1 cellular context compared by ENCODE assay signal in genomic region chr16:5032748-5033167, GRCh38.
TF ChIP-seq lines count a peak whose summit lies in the region.

No MANE protein-coding gene starts in this region.

TF ChIP-seq in HepG2, 621 proteins besides CTCF, POLR2A, EP300 and RAD21 (continued from another document and continues in another):
- TF ChIP-seq BCL3 (CRISPR knock-in tag; IDR thresholded peaks at IDR 0.05) = no peak
- TF ChIP-seq ONECUT2 (CRISPR knock-in tag; IDR thresholded peaks at IDR 0.05) = no peak
- TF ChIP-seq FOXJ3 (CRISPR knock-in tag; IDR thresholded peaks at IDR 0.05; ENCODE audit: borderline replicate concordance) = 0 out of 2 replicates have a peak, but pooled peaks have one; percentile 16
- TF ChIP-seq KAT8 (CRISPR knock-in tag; IDR thresholded peaks at IDR 0.05) = no peak
- TF ChIP-seq PRDM10 (CRISPR knock-in tag; IDR thresholded peaks at IDR 0.05; ENCODE audit: low read depth) = no peak
- no peak for TF ChIP-seq ZNF569 (CRISPR knock-in tag; IDR thresholded peaks at IDR 0.05; ENCODE audit: borderline replicate concordance)
- TF ChIP-seq ZNF710 (CRISPR knock-in tag; IDR thresholded peaks at IDR 0.05; ENCODE audit: borderline replicate concordance) = no peak
- no peak for TF ChIP-seq ZNF567 (CRISPR knock-in tag; IDR thresholded peaks at IDR 0.05; ENCODE audit: borderline replicate concordance)
- TF ChIP-seq NCOA5 (CRISPR knock-in tag; IDR thresholded peaks at IDR 0.05) = no peak
- no peak for TF ChIP-seq ZNF407 (CRISPR knock-in tag; IDR thresholded peaks at IDR 0.05; ENCODE audit: not compliant biosample characterization)
- TF ChIP-seq CCAR2 (optimal IDR thresholded peaks at IDR 0.05; ENCODE audit: low read depth, low read length) = no peak
- TF ChIP-seq GLMP (CRISPR knock-in tag; IDR thresholded peaks at IDR 0.05; ENCODE audit: borderline replicate concordance) = no peak
- no peak for TF ChIP-seq SRF (IDR thresholded peaks at IDR 0.05; ENCODE audit: low read depth, low read length)
- TF ChIP-seq GPN1 (CRISPR knock-in tag; IDR thresholded peaks at IDR 0.05; ENCODE audit: borderline replicate concordance) = no peak
- TF ChIP-seq ZZZ3 (CRISPR knock-in tag; IDR thresholded peaks at IDR 0.05; ENCODE audit: borderline replicate concordance) = no peak
- no peak for TF ChIP-seq MTA1 (CRISPR knock-in tag; IDR thresholded peaks at IDR 0.05; ENCODE audit: borderline replicate concordance)
- no peak for TF ChIP-seq ZNF780A (CRISPR knock-in tag; IDR thresholded peaks at IDR 0.05)
- no peak for TF ChIP-seq NBN (conservative IDR thresholded peaks at IDR 0.05)
- TF ChIP-seq SOX6 (IDR thresholded peaks at IDR 0.05) = no peak
- TF ChIP-seq SOX6 (CRISPR knock-in tag; IDR thresholded peaks at IDR 0.05) = peak; percentile 58; the same call in 1 of the 2 replicates
- no peak for TF ChIP-seq KAT2B (IDR thresholded peaks at IDR 0.05; ENCODE audit: borderline replicate concordance, low read depth, low read length)
- TF ChIP-seq ZNF367 (CRISPR knock-in tag; IDR thresholded peaks at IDR 0.05; ENCODE audit: borderline replicate concordance) = no peak
- no peak for TF ChIP-seq KLF13 (CRISPR knock-in tag; IDR thresholded peaks at IDR 0.05)
- no peak for TF ChIP-seq ZNF138 (CRISPR knock-in tag; IDR thresholded peaks at IDR 0.05; ENCODE audit: low read depth)
- no peak for TF ChIP-seq ZNF768 (CRISPR knock-in tag; IDR thresholded peaks at IDR 0.05)
- TF ChIP-seq REST (IDR thresholded peaks at IDR 0.05; ENCODE audit: borderline replicate concordance in 1 of 2, low read depth in 1 of 2, low read length in 2 of 2) = peak in 1 of 2 experiments; percentile 35; a peak in 1 of 4 replicates
- peak; percentile 76 for TF ChIP-seq HNF4A (CRISPR knock-in tag; IDR thresholded peaks at IDR 0.05)
- no peak for TF ChIP-seq TAF1 (CRISPR knock-in tag; IDR thresholded peaks at IDR 0.05)
- no peak for TF ChIP-seq ZNF775 (CRISPR knock-in tag; IDR thresholded peaks at IDR 0.05; ENCODE audit: borderline replicate concordance)
- TF ChIP-seq DDIT3 (CRISPR knock-in tag; IDR thresholded peaks at IDR 0.05) = no peak
- TF ChIP-seq DR1 (CRISPR knock-in tag; IDR thresholded peaks at IDR 0.05) = no peak
- TF ChIP-seq HOXA9 (CRISPR knock-in tag; IDR thresholded peaks at IDR 0.05; ENCODE audit: borderline replicate concordance) = no peak
- TF ChIP-seq SETDB1 (CRISPR knock-in tag; IDR thresholded peaks at IDR 0.05; ENCODE audit: borderline replicate concordance) = no peak
- TF ChIP-seq ETV6 (CRISPR knock-in tag; conservative IDR thresholded peaks at IDR 0.05) = no peak
- TF ChIP-seq NFYC (CRISPR knock-in tag; IDR thresholded peaks at IDR 0.05) = 0 out of 2 replicates have a peak, but pooled peaks have one; percentile 8
- 0 out of 2 replicates have a peak, but pooled peaks have one; percentile 42 for TF ChIP-seq MEIS1 (CRISPR knock-in tag; IDR thresholded peaks at IDR 0.05; ENCODE audit: borderline replicate concordance)
- TF ChIP-seq NPAS2 (CRISPR knock-in tag; IDR thresholded peaks at IDR 0.05; ENCODE audit: borderline replicate concordance) = no peak
- no peak for TF ChIP-seq MTERF4 (CRISPR knock-in tag; IDR thresholded peaks at IDR 0.05)
- TF ChIP-seq HOXA3 (CRISPR knock-in tag; IDR thresholded peaks at IDR 0.05) = no peak; the same call in 1 of the 2 replicates
